In the genomic region with DNA sequence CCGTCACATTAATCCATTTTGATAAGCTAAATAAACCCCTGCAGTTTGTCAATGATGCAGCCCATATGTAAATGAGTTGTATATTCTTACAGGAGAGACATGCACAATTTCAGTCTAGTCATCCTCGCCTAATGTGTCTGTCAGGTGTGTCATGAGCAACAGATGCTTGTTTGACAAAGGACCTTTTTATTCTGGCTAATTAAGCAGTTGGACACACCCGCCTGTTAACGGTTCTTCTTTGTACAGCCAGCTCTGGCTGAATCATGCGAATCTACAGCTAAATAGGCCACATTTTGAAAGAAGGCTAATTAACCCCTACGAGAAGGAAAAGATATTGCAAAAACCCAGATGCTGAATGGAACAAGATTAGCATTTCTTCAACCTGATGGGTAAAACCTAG, we compare ENCODE assay signal across 10 cellular contexts.
DNase-seq lines count a peak whose midpoint lies in the region; ATAC-seq, FAIRE-seq and TF ChIP-seq lines count a peak whose summit lies in the region.
"Had no signal": no experiment of that assay in that cellular context is flagged by ENCODE, and none has a peak within 500 bp of the region (broad histone marks: within the 10 kb centered on the region; RNA-seq: fewer than 3 reads in every experiment).

No MANE protein-coding gene starts in this region.

- POLR2A ChIA-PET in HCT116 (lab: Charles Lee): no interaction called here
- POLR2A ChIA-PET in WTC11 (lab: Charles Lee): no interaction called here
- POLR2A ChIA-PET in HepG2 (lab: Yijun Ruan, JAX): no interaction called here

- H3K4me2 ChIP-seq in HCT116 (ENCODE audit: low read length) (peak overlapping the region; percentile 11; the same call in 1 of the 2 replicates), HepG2 (ENCODE audit: low read depth, low read length) (no peak overlapping the region)

- H3K36me3 Mint-ChIP-seq in WTC11: no peaks in the 10 kb centered on the region

- TF ChIP-seq RAD21 in HCT116 (IDR thresholded peaks at IDR 0.05; ENCODE audit: low read depth): no peak
- no peak for TF ChIP-seq RAD21 in HepG2 (CRISPR knock-in tag; IDR thresholded peaks at IDR 0.05)

- no peak overlapping the region for H3K4me3 ChIP-seq in HCT116 (replicated peaks in 1 of 2; ENCODE audit: low read depth in 1 of 2, low read length in 2 of 2)
- H3K4me3 ChIP-seq in vagina: no peak overlapping the region
- no peak overlapping the region for H3K4me3 ChIP-seq in HepG2 (replicated peaks in 1 of 3; ENCODE audit: insufficient read depth in 1 of 3, low read depth in 2 of 3, low read length in 3 of 3)

- intact Hi-C loops in HCT116 (cut with micrococcal nuclease) (no loop called here), vagina (cut with DNase I) (no loop called here), HepG2 (cut with micrococcal nuclease; ENCODE audit: unreplicated experiment) (no loop called here)

- CTCF ChIA-PET in HCT116 (lab: Charles Lee) (interaction anchor here (0.6 kb wide), 1 partner anchor 111 kb away, joined by 3 read pairs; no protein-coding TSS in a partner anchor), WTC11 (lab: Charles Lee) (interaction anchor here (2.0 kb wide), 1 partner anchor 40 kb away, joined by 9 read pairs; no protein-coding TSS in a partner anchor), HepG2 (lab: Yijun Ruan, JAX; ENCODE audit: low intra/inter-chr PET ratio, low total read pairs) (no interaction called here)

- no peaks in the 10 kb centered on the region for H3K27me3 ChIP-seq in HCT116 (ENCODE audit: insufficient read depth, low read length)
- no peaks in the 10 kb centered on the region for H3K27me3 ChIP-seq in vagina
- no peaks in the 10 kb centered on the region for H3K27me3 ChIP-seq in HepG2 (ENCODE audit: control insufficient read depth in 1 of 2, insufficient read depth in 2 of 2, low read length in 2 of 2)

- no peak for TF ChIP-seq POLR2A in HCT116 (IDR thresholded peaks at IDR 0.05; ENCODE audit: borderline replicate concordance, extremely low read depth, insufficient read depth, insufficient read length)
- no peak for TF ChIP-seq POLR2A in vagina (IDR thresholded peaks at IDR 0.05)
- no peak for TF ChIP-seq POLR2A in HepG2 (IDR thresholded peaks at IDR 0.05; ENCODE audit: insufficient read depth in 1 of 2, low read depth in 2 of 2, low read length in 2 of 2)

- TF ChIP-seq EP300 in HepG2 (IDR thresholded peaks at IDR 0.05; ENCODE audit: low read depth in 2 of 2, low read length in 2 of 2) (no peak), HepG2 (CRISPR knock-in tag; IDR thresholded peaks at IDR 0.05; ENCODE audit: borderline replicate concordance) (no peak)

- H3K27ac ChIP-seq in HCT116 (ENCODE audit: low read depth, low read length) (no peak overlapping the region), vagina (no peak overlapping the region), HepG2 (ENCODE audit: extremely low read length, insufficient read depth, low read length) (no peak overlapping the region)

- H2AFZ ChIP-seq in HCT116 (ENCODE audit: low read depth, low read length, poor library complexity, severe bottlenecking) (no peak overlapping the region), HepG2 (ENCODE audit: low read length) (no peak overlapping the region)

- no peaks in the 10 kb centered on the region for H3K27me3 Mint-ChIP-seq in WTC11 (ENCODE audit: low read depth)

- RAD21 ChIA-PET in HCT116 (lab: Charles Lee; ENCODE audit: low non-redundant PET in 1 of 2, low total read pairs in 2 of 2, uncharacterized antibody in 2 of 2, unreplicated experiment in 2 of 2): no interaction called here

- H3K9me2 ChIP-seq in HCT116 (ENCODE audit: insufficient read depth): no peaks in the 10 kb centered on the region

- H3K4me3 Mint-ChIP-seq in WTC11: no peak overlapping the region; the same call in 1 of the 2 replicates

- no peak; the same call in 1 of the 2 replicates for ATAC-seq in HCT116
- ATAC-seq in WTC11: no peak
- no peak for ATAC-seq in HepG2
- ATAC-seq in esophagus mucosa: no peak

- in situ Hi-C loops in HepG2 (cut with HindIII; ENCODE audit: extremely low pct_ligation_motif_present, low pct_unique_long_range_greater_than_20kb): no loop called here

- peaks cover 39% of the 10 kb centered on the region for H3K4me1 Mint-ChIP-seq in WTC11

- H3K27ac Mint-ChIP-seq in WTC11: peak overlapping the region; percentile 16; the same call in 1 of the 2 replicates

- H3K79me2 ChIP-seq in HCT116 (ENCODE audit: insufficient read depth, low read length): no peaks in the 10 kb centered on the region
- H3K79me2 ChIP-seq in HepG2 (ENCODE audit: insufficient read depth, low read length): no peaks in the 10 kb centered on the region

- H3K9me3 Mint-ChIP-seq in WTC11: peaks cover 3% of the 10 kb centered on the region

- H3K36me3 ChIP-seq in HCT116 (ENCODE audit: control insufficient read depth in 1 of 2, insufficient read depth in 2 of 2, low read length in 2 of 2): no peaks in the 10 kb centered on the region
- no peaks in the 10 kb centered on the region for H3K36me3 ChIP-seq in vagina
- no peaks in the 10 kb centered on the region for H3K36me3 ChIP-seq in HepG2 (replicated peaks in 1 of 2; ENCODE audit: control insufficient read depth in 1 of 2, insufficient read depth in 2 of 2, low read length in 2 of 2)

- DNase-seq in HCT116 (ENCODE audit: low read depth, low spot score): peak; percentile 31
- DNase-seq in NCI-H2081 (lab: John Stamatoyannopoulos, UW): peak; percentile 71 to 94
- DNase-seq in WTC11 (ENCODE audit: low spot score): no peak
- peak; percentile 75 for DNase-seq in pons (ENCODE audit: low spot score)
- DNase-seq in vagina (ENCODE audit: extremely low spot score in 2 of 2): no peak
- DNase-seq in HepG2 (ENCODE audit: low spot score): no peak
- DNase-seq: activated CD8-positive, alpha-beta memory T cell treated with anti-CD3 and anti-CD28 coated beads, Interleukin-2, amount 50 U/mL, for 4 hours; midbrain had no signal

- H3K4me1 ChIP-seq in HCT116 (ENCODE audit: control insufficient read depth in 1 of 2, insufficient read depth in 2 of 2, low read length in 2 of 2) (peaks cover 0 to 11% of the 10 kb centered on the region in 2 experiments; a peak in 1 of 4 replicates), vagina (peaks cover 5% of the 10 kb centered on the region), HepG2 (ENCODE audit: insufficient read depth, low read length) (no peaks in the 10 kb centered on the region)

- no peak overlapping the region for H3K9ac ChIP-seq in HCT116 (ENCODE audit: low read length)
- no peak overlapping the region for H3K9ac ChIP-seq in HepG2 (ENCODE audit: insufficient read depth, low read depth, low read length)

- H3K9me3 ChIP-seq in HCT116 (ENCODE audit: control insufficient read depth in 1 of 2, insufficient read depth in 1 of 2, low read depth in 1 of 2, low read length in 2 of 2): no peaks in the 10 kb centered on the region
- no peaks in the 10 kb centered on the region for H3K9me3 ChIP-seq in vagina
- no peaks in the 10 kb centered on the region for H3K9me3 ChIP-seq in HepG2 (ENCODE audit: low read length)

- 92% methylated on average over 6 of the region's 6 CpGs for WGBS in HepG2 (ENCODE audit: low lambda C conversion rate)

- FAIRE-seq in HepG2 (lab: Jason Lieb, UNC): no peak
- FAIRE-seq: TTC549 had no signal

- no TSS peak for BruUV-seq in HCT116 (replicated peaks; lab: Mats Ljungman, UMichigan)
- BruUV-seq in HepG2 (replicated peaks; lab: Mats Ljungman, UMichigan): no TSS peak

- H4K20me1 ChIP-seq in HCT116 (ENCODE audit: insufficient read depth): no peaks in the 10 kb centered on the region
- H4K20me1 ChIP-seq in HepG2 (ENCODE audit: insufficient read depth, low read length): no peaks in the 10 kb centered on the region

- no peak for TF ChIP-seq CTCF in HCT116 (IDR thresholded peaks at IDR 0.05 in 2 of 3, conservative IDR thresholded peaks at IDR 0.05 in 1 of 3; ENCODE audit: borderline replicate concordance in 1 of 3, insufficient read depth in 1 of 3, low read depth in 2 of 3, low read length in 2 of 3)
- TF ChIP-seq CTCF in WTC11 (IDR thresholded peaks at IDR 0.05): no peak
- no peak for TF ChIP-seq CTCF in vagina (IDR thresholded peaks at IDR 0.05)
- no peak for TF ChIP-seq CTCF in HepG2 (CRISPR knock-in tag; IDR thresholded peaks at IDR 0.05)

TF ChIP-seq in HCT116, 20 proteins besides CTCF, POLR2A, EP300 and RAD21 (continues in another document):
- TF ChIP-seq CEBPB (IDR thresholded peaks at IDR 0.05; ENCODE audit: low read depth) (no peak), SIN3A (IDR thresholded peaks at IDR 0.05; ENCODE audit: low read depth) (no peak), EZH2phosphoT487 (IDR thresholded peaks at IDR 0.05; ENCODE audit: borderline replicate concordance) (no peak), TCF7L2 (IDR thresholded peaks at IDR 0.05; ENCODE audit: borderline replicate concordance, extremely low read depth, insufficient read depth, insufficient read length) (no peak)

TF ChIP-seq in WTC11, 78 proteins besides CTCF, POLR2A, EP300 and RAD21 (continues in another document):
- TF ChIP-seq, protein P1, sequence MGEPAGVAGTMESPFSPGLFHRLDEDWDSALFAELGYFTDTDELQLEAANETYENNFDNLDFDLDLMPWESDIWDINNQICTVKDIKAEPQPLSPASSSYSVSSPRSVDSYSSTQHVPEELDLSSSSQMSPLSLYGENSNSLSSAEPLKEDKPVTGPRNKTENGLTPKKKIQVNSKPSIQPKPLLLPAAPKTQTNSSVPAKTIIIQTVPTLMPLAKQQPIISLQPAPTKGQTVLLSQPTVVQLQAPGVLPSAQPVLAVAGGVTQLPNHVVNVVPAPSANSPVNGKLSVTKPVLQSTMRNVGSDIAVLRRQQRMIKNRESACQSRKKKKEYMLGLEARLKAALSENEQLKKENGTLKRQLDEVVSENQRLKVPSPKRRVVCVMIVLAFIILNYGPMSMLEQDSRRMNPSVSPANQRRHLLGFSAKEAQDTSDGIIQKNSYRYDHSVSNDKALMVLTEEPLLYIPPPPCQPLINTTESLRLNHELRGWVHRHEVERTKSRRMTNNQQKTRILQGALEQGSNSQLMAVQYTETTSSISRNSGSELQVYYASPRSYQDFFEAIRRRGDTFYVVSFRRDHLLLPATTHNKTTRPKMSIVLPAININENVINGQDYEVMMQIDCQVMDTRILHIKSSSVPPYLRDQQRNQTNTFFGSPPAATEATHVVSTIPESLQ (CRISPR knock-in tag; IDR thresholded peaks at IDR 0.05): no peak

TF ChIP-seq in HepG2, 621 proteins besides CTCF, POLR2A, EP300 and RAD21 (continues in another document):
- TF ChIP-seq SMARCE1 (IDR thresholded peaks at IDR 0.05; ENCODE audit: borderline replicate concordance) (no peak), ZNF616 (CRISPR knock-in tag; IDR thresholded peaks at IDR 0.05; ENCODE audit: low read depth) (no peak)
- TF ChIP-seq, protein P2, sequence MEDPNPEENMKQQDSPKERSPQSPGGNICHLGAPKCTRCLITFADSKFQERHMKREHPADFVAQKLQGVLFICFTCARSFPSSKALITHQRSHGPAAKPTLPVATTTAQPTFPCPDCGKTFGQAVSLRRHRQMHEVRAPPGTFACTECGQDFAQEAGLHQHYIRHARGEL (CRISPR knock-in tag; IDR thresholded peaks at IDR 0.05): no peak

Comparison
In these comparisons a context has a peak if more than half of its experiments do, and no peak if none do; other contexts are left out.
1. DNase-seq: peak in HCT116 (single experiment), NCI-H2081 (2 of 2) and pons (single experiment); none in WTC11 (single experiment), vagina (0 of 2) and HepG2 (single experiment).